ENCODE assay signal across 19 cellular contexts in the genomic region with DNA sequence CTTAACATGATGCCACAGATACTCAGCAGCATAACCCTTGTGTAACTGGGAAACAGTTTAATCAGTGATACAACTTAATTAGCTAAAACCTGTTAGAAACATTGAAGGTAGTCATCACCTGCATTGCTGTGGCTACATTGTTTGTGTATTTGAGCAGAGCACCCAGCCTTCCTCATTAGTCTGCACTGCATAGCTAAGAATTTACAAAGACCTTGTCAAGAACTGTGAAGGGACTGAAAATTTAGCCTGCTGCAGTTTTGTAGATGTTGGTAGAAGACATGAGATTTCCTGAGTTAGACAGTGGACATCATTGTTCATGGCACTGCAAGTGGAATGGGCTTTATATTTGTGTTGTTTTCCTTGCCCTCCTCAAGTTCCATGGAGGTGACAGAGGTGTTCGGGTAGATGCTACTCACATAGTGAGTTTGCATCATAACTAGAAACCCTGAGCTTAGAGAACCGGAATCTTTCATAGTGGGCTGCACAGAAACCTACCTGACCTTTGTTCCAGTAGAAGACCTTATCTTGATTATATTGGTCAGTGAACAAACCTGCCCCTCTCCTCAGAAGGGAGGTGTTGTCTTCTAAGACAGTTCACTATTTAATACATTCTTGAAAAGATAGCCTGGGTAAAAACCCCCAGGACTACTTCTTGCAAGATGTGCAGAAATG. TPM values are rescaled to one million over a fixed set of nuclear protein-coding genes. Genes with fewer than 3 reads are reported as not detected.
DNase-seq lines count a peak whose midpoint lies in the region; ATAC-seq and TF ChIP-seq lines count a peak whose summit lies in the region.
"Had no signal": no experiment of that assay in that cellular context is flagged by ENCODE, and none has a peak within 500 bp of the region (broad histone marks: within the 10 kb centered on the region; RNA-seq: fewer than 3 reads in every experiment).

No MANE protein-coding gene starts in this region.

- no peaks in the 10 kb centered on the region for H3K9me3 Mint-ChIP-seq in activated T-cell treated with anti-CD3 and anti-CD28 coated beads, Interleukin-2, amount 50 U/mL, for 4 hours
- no peaks in the 10 kb centered on the region for H3K9me3 Mint-ChIP-seq in stimulated activated naive CD8-positive, alpha-beta T cell treated with anti-CD3 and anti-CD28 coated beads, Interleukin-15, Interleukin-2, amounts not matched to agents 100 ng/mL and 50 ng/mL, for 24 hours
- H3K9me3 Mint-ChIP-seq: central memory CD8-positive, alpha-beta T cell had no signal

- H3K27me3 Mint-ChIP-seq in activated T-cell treated with anti-CD3 and anti-CD28 coated beads, Interleukin-2, amount 50 U/mL, for 4 hours (ENCODE audit: low read depth), result no peaks in the 10 kb centered on the region
- no peaks in the 10 kb centered on the region for H3K27me3 Mint-ChIP-seq in T-helper 17 cell
- no peaks in the 10 kb centered on the region for H3K27me3 Mint-ChIP-seq in stimulated activated naive CD8-positive, alpha-beta T cell treated with anti-CD3 and anti-CD28 coated beads, Interleukin-15, Interleukin-2, amounts not matched to agents 100 ng/mL and 50 ng/mL, for 24 hours
- H3K27me3 Mint-ChIP-seq: central memory CD8-positive, alpha-beta T cell had no signal

- H3K9me2 ChIP-seq in hepatocyte (replicated peaks; ENCODE audit: insufficient read depth), result no peaks in the 10 kb centered on the region

- TF ChIP-seq CTCF in hepatocyte (IDR thresholded peaks at IDR 0.05; ENCODE audit: poor library complexity), result no peak

- 60% methylated on average over 2 of the region's 2 CpGs for WGBS in hepatocyte (ENCODE audit: low lambda C conversion rate, missing lambda C conversion rate)

- peaks cover 100% of the 10 kb centered on the region for H3K79me2 ChIP-seq in hepatocyte

- peak overlapping the region; percentile 40 for H3K4me2 ChIP-seq in hepatocyte

- H3K4me1 Mint-ChIP-seq in activated T-cell treated with anti-CD3 and anti-CD28 coated beads, Interleukin-2, amount 50 U/mL, for 4 hours (ENCODE audit: low read depth), result peaks cover 80% of the 10 kb centered on the region
- H3K4me1 Mint-ChIP-seq in T-helper 17 cell, result peaks cover 37% of the 10 kb centered on the region
- peaks cover 84% of the 10 kb centered on the region for H3K4me1 Mint-ChIP-seq in stimulated activated naive CD8-positive, alpha-beta T cell treated with anti-CD3 and anti-CD28 coated beads, Interleukin-15, Interleukin-2, amounts not matched to agents 100 ng/mL and 50 ng/mL, for 24 hours (ENCODE audit: low read depth)

- peaks cover 21% of the 10 kb centered on the region for H3K4me1 ChIP-seq in hepatocyte (ENCODE audit: insufficient read depth)

- H3K4me3 Mint-ChIP-seq in activated T-cell treated with anti-CD3 and anti-CD28 coated beads, Interleukin-2, amount 50 U/mL, for 4 hours, result no peak overlapping the region
- H3K4me3 Mint-ChIP-seq in T-helper 17 cell, result peak overlapping the region; percentile 33
- H3K4me3 Mint-ChIP-seq in stimulated activated naive CD8-positive, alpha-beta T cell treated with anti-CD3 and anti-CD28 coated beads, Interleukin-15, Interleukin-2, amounts not matched to agents 100 ng/mL and 50 ng/mL, for 24 hours, result no peak overlapping the region
- H3K4me3 Mint-ChIP-seq: central memory CD8-positive, alpha-beta T cell had no signal

- H3K36me3 ChIP-seq in hepatocyte (replicated peaks; ENCODE audit: insufficient read depth, low read depth), result no peaks in the 10 kb centered on the region
- H3K36me3 ChIP-seq: heart left ventricle, sigmoid colon, stomach had no signal

- peak overlapping the region; percentile 22 for H3K27ac ChIP-seq in hepatocyte

- no peak overlapping the region for H3K27ac Mint-ChIP-seq in T-helper 17 cell
- H3K27ac Mint-ChIP-seq in stimulated activated naive CD8-positive, alpha-beta T cell treated with anti-CD3 and anti-CD28 coated beads, Interleukin-15, Interleukin-2, amounts not matched to agents 100 ng/mL and 50 ng/mL, for 24 hours, result peak overlapping the region; percentile 63

- H3K9me3 ChIP-seq in T-helper 17 cell (ENCODE audit: control insufficient read depth, low read length, poor library complexity, severe bottlenecking), result no peaks in the 10 kb centered on the region
- H3K9me3 ChIP-seq in hepatocyte (ENCODE audit: low read depth), result no peaks in the 10 kb centered on the region
- H3K9me3 ChIP-seq: heart left ventricle, sigmoid colon, stomach had no signal

- peaks cover 100% of the 10 kb centered on the region for H4K20me1 ChIP-seq in hepatocyte (ENCODE audit: insufficient read depth, poor library complexity, severe bottlenecking)

- DNase-seq in activated T-cell treated with anti-CD3 and anti-CD28 coated beads, Interleukin-2, amount 50 U/mL, for 4 hours, result no peak
- DNase-seq in activated T-cell treated with anti-CD3 and anti-CD28 coated beads, Interleukin-2, amount 50 U/mL, for 48 hours, result no peak
- no peak for DNase-seq in T-helper 17 cell
- DNase-seq in hepatocyte (ENCODE audit: low spot score), result no peak
- DNase-seq in NCI-H1694 (lab: John Stamatoyannopoulos, UW), result no peak
- DNase-seq in globus pallidus (ENCODE audit: low spot score), result no peak
- DNase-seq: activated CD8-positive, alpha-beta memory T cell treated with anti-CD3 and anti-CD28 coated beads for 24 hours; activated naive CD4-positive, alpha-beta T cell treated with anti-CD3 and anti-CD28 coated beads, Interleukin-2, amount 50 U/mL, for 16 hours; H7; heart left ventricle; KG1; NCI-H82; SHP77 treated with DMSO at 0.1 percent for 48 hours; sigmoid colon; stomach had no signal

- H3K27me3 ChIP-seq in hepatocyte, result no peaks in the 10 kb centered on the region
- H3K27me3 ChIP-seq: heart left ventricle, sigmoid colon, stomach had no signal

- H3K4me3 ChIP-seq in hepatocyte, result no peak overlapping the region
- H3K4me3 ChIP-seq: heart left ventricle, sigmoid colon, stomach had no signal

- peaks cover 1% of the 10 kb centered on the region for H3K36me3 Mint-ChIP-seq in activated T-cell treated with anti-CD3 and anti-CD28 coated beads, Interleukin-2, amount 50 U/mL, for 4 hours (ENCODE audit: insufficient read depth)
- no peaks in the 10 kb centered on the region for H3K36me3 Mint-ChIP-seq in T-helper 17 cell (ENCODE audit: low read depth)
- peaks cover 4% of the 10 kb centered on the region for H3K36me3 Mint-ChIP-seq in stimulated activated naive CD8-positive, alpha-beta T cell treated with anti-CD3 and anti-CD28 coated beads, Interleukin-15, Interleukin-2, amounts not matched to agents 100 ng/mL and 50 ng/mL, for 24 hours (ENCODE audit: low read depth)

- peak; percentile 16 to 35 for ATAC-seq in activated T-cell treated with anti-CD3 and anti-CD28 coated beads, Interleukin-2, amount 50 U/mL, for 4 hours
- ATAC-seq in T-helper 17 cell (no peak), GM19452 (IDR thresholded peaks at IDR 0.05; ENCODE audit: unreplicated experiment) (no peak)

- H2AFZ ChIP-seq in hepatocyte, result no peak overlapping the region

RNA-seq across cellular contexts. Expression of gene VAPA, which starts 12.5 kb away (rescaled TPM):
- 100 to 1,000 TPM; 220 to 245 (median 229) TPM for total RNA-seq in activated T-cell treated with anti-CD3 and anti-CD28 coated beads, Interleukin-2, amount 50 U/mL, for 4 hours
- total RNA-seq in T-helper 17 cell (100 to 1,000 TPM; 149 to 161 TPM), hepatocyte (267 and 324 TPM in 2 replicates)
- 288 and 290 TPM in 2 replicates for polyA plus RNA-seq in hepatocyte

RNA-seq across cellular contexts. Expression of gene TXNDC2, which starts 40.6 kb away (rescaled TPM):
- not detected for total RNA-seq in activated T-cell treated with anti-CD3 and anti-CD28 coated beads, Interleukin-2, amount 50 U/mL, for 4 hours
- not detected for total RNA-seq in T-helper 17 cell
- total RNA-seq in hepatocyte, result 0.08 TPM in 1 of 2 replicates, not detected in the other
- 0.41 TPM in 1 of 2 replicates, not detected in the other for polyA plus RNA-seq in hepatocyte
- total RNA-seq: H7, heart left ventricle, myocyte, sigmoid colon had no signal
- polyA plus RNA-seq: stomach had no signal

Comparison
In these comparisons a context has a peak if more than half of its experiments do, and no peak if none do; other contexts are left out.
1. ATAC-seq: peak in activated T-cell treated with anti-CD3 and anti-CD28 coated beads, Interleukin-2, amount 50 U/mL, for 4 hours (2 of 2); none in T-helper 17 cell (single experiment) and GM19452 (single experiment).